In the genomic region with DNA sequence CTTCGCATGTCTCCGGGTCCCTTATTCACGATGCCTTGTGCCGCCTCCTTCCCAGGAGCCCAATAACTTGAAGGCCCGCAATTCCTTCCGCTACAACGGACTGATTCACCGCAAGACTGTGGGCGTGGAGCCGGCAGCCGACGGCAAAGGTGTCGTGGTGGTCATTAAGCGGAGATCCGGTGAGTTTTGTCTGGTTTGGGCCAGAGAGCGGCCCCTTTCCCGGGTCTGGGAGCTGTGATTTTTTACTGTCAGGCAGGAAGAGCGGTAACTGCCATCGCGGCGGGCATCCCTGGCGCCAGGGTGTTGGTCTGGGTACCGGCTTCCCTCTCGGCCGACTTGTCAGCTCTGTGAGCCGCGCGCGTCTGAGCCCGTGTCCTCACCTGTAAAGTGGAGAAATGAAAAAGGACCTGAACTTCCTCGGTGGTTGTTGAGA, we compare ENCODE assay signal across 8 cellular contexts. TPM values are rescaled to one million over a fixed set of nuclear protein-coding genes. Genes with fewer than 3 reads are reported as not detected.
DNase-seq lines count a peak whose midpoint lies in the region; ATAC-seq and TF ChIP-seq lines count a peak whose summit lies in the region.

No MANE protein-coding gene starts in this region.

- POLR2A ChIA-PET in AG04449 (lab: Yijun Ruan, JAX): interaction anchor here (0.9 to 10.8 kb wide), 6 partner anchors 17 to 220 kb away, joined by 3 to 86 read pairs (median 4); a partner anchor contains a TSS

- peaks cover 46% of the 10 kb centered on the region for H3K4me1 ChIP-seq in muscle layer of colon (ENCODE audit: insufficient read depth, low read length)

- H3K27me3 ChIP-seq in muscle layer of colon (ENCODE audit: control insufficient read depth in 1 of 2, insufficient read depth in 2 of 2, low read length in 2 of 2): no peaks in the 10 kb centered on the region

- no peak for TF ChIP-seq CTCF in AG04449 (IDR thresholded peaks at IDR 0.05; ENCODE audit: insufficient read depth, low read length, missing control alignments)
- no peak for TF ChIP-seq CTCF in cardiac fibroblast (IDR thresholded peaks at IDR 0.05; ENCODE audit: low read depth, low read length)

- H3K4me3 ChIP-seq in AG04449 (ENCODE audit: low read depth, low read length) (peak overlapping the region; percentile 97), cardiac fibroblast (replicated peaks in 1 of 2; ENCODE audit: low read depth in 2 of 2, low read length in 2 of 2) (peak overlapping the region; percentile 95 to 97), muscle layer of colon (ENCODE audit: low read depth in 1 of 2, low read length in 2 of 2) (peak overlapping the region; percentile 45 to 69)
- H3K4me3 ChIP-seq in Jurkat, Clone E6-1 (ENCODE audit: low read length): peak overlapping the region; percentile 99

- CTCF ChIA-PET in AG04449 (lab: Yijun Ruan, JAX): interaction anchor here (1.7 to 5.3 kb wide), 3 partner anchors 32 to 226 kb away, joined by 5 to 33 read pairs (median 7); no protein-coding TSS in a partner anchor

- H3K27ac ChIP-seq in muscle layer of colon (ENCODE audit: low read depth, low read length): peak overlapping the region; percentile 83

- H3K36me3 ChIP-seq in muscle layer of colon (ENCODE audit: insufficient read depth, low read length): peaks cover 50% of the 10 kb centered on the region

- no peaks in the 10 kb centered on the region for H3K9me3 ChIP-seq in muscle layer of colon (ENCODE audit: low read length)

- DNase-seq in AG04449 (ENCODE audit: low read depth, low spot score) (no peak), cardiac fibroblast (ENCODE audit: low read depth in 2 of 2) (no peak), EL (no peak), COLO668 (lab: John Stamatoyannopoulos, UW; ENCODE audit: unreplicated experiment) (no peak), SIG-M5 treated with dmso at 0.1 percent for 504 hours (lab: John Stamatoyannopoulos, UW; ENCODE audit: unreplicated experiment) (no peak)
- no peak for DNase-seq in Jurkat, Clone E6-1 (ENCODE audit: low read depth, low spot score)

- H3K9ac ChIP-seq in muscle layer of colon (ENCODE audit: low read length): peak overlapping the region; percentile 91

- no peak for ATAC-seq in GM19463 (IDR thresholded peaks at IDR 0.05; ENCODE audit: unreplicated experiment)

RNA-seq across cellular contexts. Expression of a gene that starts 0.8 kb away (rescaled TPM):
- 3,231 TPM for polyA plus RNA-seq in Jurkat, Clone E6-1 (2012; ENCODE audit: insufficient read depth, insufficient read length)

RNA-seq across cellular contexts. Expression of a gene that starts 2.4 kb away (rescaled TPM):
- 5.0 TPM for polyA plus RNA-seq in Jurkat, Clone E6-1 (2012; ENCODE audit: insufficient read depth, insufficient read length)

RNA-seq across cellular contexts. Expression of a gene that starts 9.9 kb away (rescaled TPM):
- not detected for polyA plus RNA-seq in Jurkat, Clone E6-1 (2012; ENCODE audit: insufficient read depth, insufficient read length)

RNA-seq across cellular contexts. Expression of a gene that starts 16.3 kb away (rescaled TPM):
- not detected for polyA plus RNA-seq in Jurkat, Clone E6-1 (2012; ENCODE audit: insufficient read depth, insufficient read length)

RNA-seq across cellular contexts. Expression of a gene that starts 21.1 kb away (rescaled TPM):
- polyA plus RNA-seq in Jurkat, Clone E6-1 (2012; ENCODE audit: insufficient read depth, insufficient read length): 373 TPM
